1 cellular context compared by ENCODE assay signal in the genomic region with DNA sequence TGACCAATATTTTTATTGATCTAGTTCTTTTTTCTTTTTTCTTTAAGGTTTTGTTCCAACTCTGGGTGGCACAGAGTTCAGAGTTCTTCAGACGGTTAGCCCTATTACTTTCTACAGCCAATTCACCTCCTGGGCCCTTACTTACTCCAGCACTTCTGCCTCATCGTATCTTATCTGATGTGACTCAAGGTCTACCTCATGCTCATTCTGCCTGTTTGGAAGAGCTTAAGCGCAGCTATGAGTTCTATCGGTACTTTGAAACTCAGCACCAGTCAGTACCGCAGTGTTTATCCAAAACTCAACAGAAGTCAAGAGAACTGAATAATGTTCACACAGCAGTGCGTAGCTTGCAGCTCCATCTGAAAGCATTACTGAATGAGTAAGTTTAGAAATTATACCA.
TF ChIP-seq lines count a peak whose summit lies in the region.

No MANE protein-coding gene starts in this region.

TF ChIP-seq in K562, 482 proteins besides CTCF, POLR2A, EP300 and RAD21 (continued from another document):
- TF ChIP-seq, protein P1, sequence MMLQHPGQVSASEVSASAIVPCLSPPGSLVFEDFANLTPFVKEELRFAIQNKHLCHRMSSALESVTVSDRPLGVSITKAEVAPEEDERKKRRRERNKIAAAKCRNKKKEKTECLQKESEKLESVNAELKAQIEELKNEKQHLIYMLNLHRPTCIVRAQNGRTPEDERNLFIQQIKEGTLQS (IDR thresholded peaks at IDR 0.05) = peak; percentile 39; the same call in 1 of the 2 replicates
- TF ChIP-seq, protein P1 (CRISPR knock-in tag; conservative IDR thresholded peaks at IDR 0.05) = no peak
- peak; percentile 70 for TF ChIP-seq JUN (IDR thresholded peaks at IDR 0.05; ENCODE audit: borderline replicate concordance, low read depth, low read length)
- no peak for TF ChIP-seq JUN (CRISPR knock-in tag; IDR thresholded peaks at IDR 0.05; ENCODE audit: borderline replicate concordance)
- no peak for TF ChIP-seq HEY1 (CRISPR knock-in tag; IDR thresholded peaks at IDR 0.05; ENCODE audit: borderline replicate concordance)
- TF ChIP-seq JUND (IDR thresholded peaks at IDR 0.05; ENCODE audit: borderline replicate concordance, low read depth, low read length) = peak; percentile 76; the same call in 1 of the 2 replicates
- TF ChIP-seq JUND (tag; IDR thresholded peaks at IDR 0.05; ENCODE audit: borderline replicate concordance, low read depth, low read length) = peak; percentile 76; the same call in 1 of the 3 replicates
- 0 out of 2 replicates have a peak, but pooled peaks have one; percentile 40 for TF ChIP-seq DPF2 (IDR thresholded peaks at IDR 0.05)
- TF ChIP-seq HMG20A (CRISPR knock-in tag; conservative IDR thresholded peaks at IDR 0.05) = no peak
- peak; percentile 54 for TF ChIP-seq ARID1B (IDR thresholded peaks at IDR 0.05)
- TF ChIP-seq STAT5B (CRISPR knock-in tag; IDR thresholded peaks at IDR 0.05) = no peak
- 0 out of 2 replicates have a peak, but pooled peaks have one; percentile 40 for TF ChIP-seq SMARCE1 (IDR thresholded peaks at IDR 0.05)
- TF ChIP-seq SP1 (CRISPR knock-in tag; IDR thresholded peaks at IDR 0.05) = no peak
- TF ChIP-seq SMARCA4 (IDR thresholded peaks at IDR 0.05) = 0 out of 2 replicates have a peak, but pooled peaks have one; percentile 45
